ENCODE assay signal across 8 cellular contexts in genomic region chr7:131119381-131119780, GRCh38.
"Had no signal": no experiment of that assay in that cellular context is flagged by ENCODE, and none has a peak within 500 bp of the region (broad histone marks: within the 10 kb centered on the region; RNA-seq: fewer than 3 reads in every experiment).

No MANE protein-coding gene starts in this region.

- DNase-seq: H9, HCEC 1CT had no signal

- H3K27ac Mint-ChIP-seq: GM23338, H9 had no signal

- FAIRE-seq: H1, H54, HepG2 had no signal

- ATAC-seq: GM23338, HepG2 had no signal

- H3K27me3 Mint-ChIP-seq: IgD-negative memory B cell had no signal

- H3K4me3 Mint-ChIP-seq: GM23338, H9, IgD-negative memory B cell had no signal

- H2AFZ ChIP-seq: GM23338 had no signal

- H3K4me1 Mint-ChIP-seq: GM23338, H9 had no signal

- H3K4me2 ChIP-seq: GM23338 had no signal

- H3K27ac ChIP-seq: HL-60 had no signal

- H3K4me3 ChIP-seq: GM23338 had no signal
